In the genomic region with DNA sequence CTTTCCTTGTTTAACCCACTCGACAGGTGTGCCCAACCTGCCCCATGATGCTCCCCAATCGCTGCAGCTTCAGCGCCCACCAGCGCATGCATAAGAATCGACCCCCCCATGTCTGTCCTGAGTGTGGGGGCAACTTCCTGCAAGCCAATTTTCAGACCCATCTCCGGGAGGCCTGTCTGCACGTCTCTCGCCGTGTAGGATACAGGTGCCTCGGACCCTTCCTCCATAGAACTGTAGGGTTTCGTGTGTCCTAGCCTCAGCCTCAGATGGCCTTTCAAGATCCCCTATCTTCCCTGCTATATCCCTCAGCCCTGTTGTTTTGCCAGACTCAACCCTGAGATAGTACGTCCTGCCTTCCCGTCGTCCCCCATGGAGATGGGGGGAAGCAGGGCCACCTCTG, we compare ENCODE assay signal across 2 cellular contexts.
TF ChIP-seq lines count a peak whose summit lies in the region.

No MANE protein-coding gene starts in this region.

TF ChIP-seq in HepG2, 621 proteins besides CTCF, POLR2A, EP300 and RAD21:
- TF ChIP-seq POLR2G (IDR thresholded peaks at IDR 0.05; ENCODE audit: low read depth, low read length) (peak; percentile 53; the same call in 1 of the 2 replicates), AGO2 (optimal IDR thresholded peaks at IDR 0.05; ENCODE audit: low read depth, low read length) (no peak), AGO1 (IDR thresholded peaks at IDR 0.05; ENCODE audit: low read depth, low read length, poor library complexity, severe bottlenecking) (peak; percentile 22)

TF ChIP-seq in H1, 55 proteins besides CTCF, POLR2A, EP300 and RAD21:
- TF ChIP-seq MAFK (IDR thresholded peaks at IDR 0.05; ENCODE audit: low read depth, low read length) (no peak), NANOG (IDR thresholded peaks at IDR 0.05; ENCODE audit: insufficient read depth, low read depth, low read length, poor library complexity, severe bottlenecking) (no peak), POU5F1 (IDR thresholded peaks at IDR 0.05; ENCODE audit: low read depth, low read length) (no peak), CBX8 (IDR thresholded peaks at IDR 0.05; ENCODE audit: borderline replicate concordance, low read depth, low read length) (no peak), JUN (IDR thresholded peaks at IDR 0.05; ENCODE audit: low read depth, low read length) (no peak), RNF2 (IDR thresholded peaks at IDR 0.05; ENCODE audit: borderline replicate concordance, low read depth, low read length, missing control alignments, poor library complexity, severe bottlenecking) (no peak), SP2 (IDR thresholded peaks at IDR 0.05; ENCODE audit: low read length) (no peak), BACH1 (IDR thresholded peaks at IDR 0.05; ENCODE audit: low read length) (no peak), SP4 (IDR thresholded peaks at IDR 0.05; ENCODE audit: low read length) (no peak), FOSL1 (IDR thresholded peaks at IDR 0.05; ENCODE audit: insufficient read depth, low read depth, low read length) (no peak)
- TF ChIP-seq, protein P1, sequence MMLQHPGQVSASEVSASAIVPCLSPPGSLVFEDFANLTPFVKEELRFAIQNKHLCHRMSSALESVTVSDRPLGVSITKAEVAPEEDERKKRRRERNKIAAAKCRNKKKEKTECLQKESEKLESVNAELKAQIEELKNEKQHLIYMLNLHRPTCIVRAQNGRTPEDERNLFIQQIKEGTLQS (IDR thresholded peaks at IDR 0.05; ENCODE audit: insufficient read depth, low read depth, low read length): no peak
- TF ChIP-seq, protein P2, sequence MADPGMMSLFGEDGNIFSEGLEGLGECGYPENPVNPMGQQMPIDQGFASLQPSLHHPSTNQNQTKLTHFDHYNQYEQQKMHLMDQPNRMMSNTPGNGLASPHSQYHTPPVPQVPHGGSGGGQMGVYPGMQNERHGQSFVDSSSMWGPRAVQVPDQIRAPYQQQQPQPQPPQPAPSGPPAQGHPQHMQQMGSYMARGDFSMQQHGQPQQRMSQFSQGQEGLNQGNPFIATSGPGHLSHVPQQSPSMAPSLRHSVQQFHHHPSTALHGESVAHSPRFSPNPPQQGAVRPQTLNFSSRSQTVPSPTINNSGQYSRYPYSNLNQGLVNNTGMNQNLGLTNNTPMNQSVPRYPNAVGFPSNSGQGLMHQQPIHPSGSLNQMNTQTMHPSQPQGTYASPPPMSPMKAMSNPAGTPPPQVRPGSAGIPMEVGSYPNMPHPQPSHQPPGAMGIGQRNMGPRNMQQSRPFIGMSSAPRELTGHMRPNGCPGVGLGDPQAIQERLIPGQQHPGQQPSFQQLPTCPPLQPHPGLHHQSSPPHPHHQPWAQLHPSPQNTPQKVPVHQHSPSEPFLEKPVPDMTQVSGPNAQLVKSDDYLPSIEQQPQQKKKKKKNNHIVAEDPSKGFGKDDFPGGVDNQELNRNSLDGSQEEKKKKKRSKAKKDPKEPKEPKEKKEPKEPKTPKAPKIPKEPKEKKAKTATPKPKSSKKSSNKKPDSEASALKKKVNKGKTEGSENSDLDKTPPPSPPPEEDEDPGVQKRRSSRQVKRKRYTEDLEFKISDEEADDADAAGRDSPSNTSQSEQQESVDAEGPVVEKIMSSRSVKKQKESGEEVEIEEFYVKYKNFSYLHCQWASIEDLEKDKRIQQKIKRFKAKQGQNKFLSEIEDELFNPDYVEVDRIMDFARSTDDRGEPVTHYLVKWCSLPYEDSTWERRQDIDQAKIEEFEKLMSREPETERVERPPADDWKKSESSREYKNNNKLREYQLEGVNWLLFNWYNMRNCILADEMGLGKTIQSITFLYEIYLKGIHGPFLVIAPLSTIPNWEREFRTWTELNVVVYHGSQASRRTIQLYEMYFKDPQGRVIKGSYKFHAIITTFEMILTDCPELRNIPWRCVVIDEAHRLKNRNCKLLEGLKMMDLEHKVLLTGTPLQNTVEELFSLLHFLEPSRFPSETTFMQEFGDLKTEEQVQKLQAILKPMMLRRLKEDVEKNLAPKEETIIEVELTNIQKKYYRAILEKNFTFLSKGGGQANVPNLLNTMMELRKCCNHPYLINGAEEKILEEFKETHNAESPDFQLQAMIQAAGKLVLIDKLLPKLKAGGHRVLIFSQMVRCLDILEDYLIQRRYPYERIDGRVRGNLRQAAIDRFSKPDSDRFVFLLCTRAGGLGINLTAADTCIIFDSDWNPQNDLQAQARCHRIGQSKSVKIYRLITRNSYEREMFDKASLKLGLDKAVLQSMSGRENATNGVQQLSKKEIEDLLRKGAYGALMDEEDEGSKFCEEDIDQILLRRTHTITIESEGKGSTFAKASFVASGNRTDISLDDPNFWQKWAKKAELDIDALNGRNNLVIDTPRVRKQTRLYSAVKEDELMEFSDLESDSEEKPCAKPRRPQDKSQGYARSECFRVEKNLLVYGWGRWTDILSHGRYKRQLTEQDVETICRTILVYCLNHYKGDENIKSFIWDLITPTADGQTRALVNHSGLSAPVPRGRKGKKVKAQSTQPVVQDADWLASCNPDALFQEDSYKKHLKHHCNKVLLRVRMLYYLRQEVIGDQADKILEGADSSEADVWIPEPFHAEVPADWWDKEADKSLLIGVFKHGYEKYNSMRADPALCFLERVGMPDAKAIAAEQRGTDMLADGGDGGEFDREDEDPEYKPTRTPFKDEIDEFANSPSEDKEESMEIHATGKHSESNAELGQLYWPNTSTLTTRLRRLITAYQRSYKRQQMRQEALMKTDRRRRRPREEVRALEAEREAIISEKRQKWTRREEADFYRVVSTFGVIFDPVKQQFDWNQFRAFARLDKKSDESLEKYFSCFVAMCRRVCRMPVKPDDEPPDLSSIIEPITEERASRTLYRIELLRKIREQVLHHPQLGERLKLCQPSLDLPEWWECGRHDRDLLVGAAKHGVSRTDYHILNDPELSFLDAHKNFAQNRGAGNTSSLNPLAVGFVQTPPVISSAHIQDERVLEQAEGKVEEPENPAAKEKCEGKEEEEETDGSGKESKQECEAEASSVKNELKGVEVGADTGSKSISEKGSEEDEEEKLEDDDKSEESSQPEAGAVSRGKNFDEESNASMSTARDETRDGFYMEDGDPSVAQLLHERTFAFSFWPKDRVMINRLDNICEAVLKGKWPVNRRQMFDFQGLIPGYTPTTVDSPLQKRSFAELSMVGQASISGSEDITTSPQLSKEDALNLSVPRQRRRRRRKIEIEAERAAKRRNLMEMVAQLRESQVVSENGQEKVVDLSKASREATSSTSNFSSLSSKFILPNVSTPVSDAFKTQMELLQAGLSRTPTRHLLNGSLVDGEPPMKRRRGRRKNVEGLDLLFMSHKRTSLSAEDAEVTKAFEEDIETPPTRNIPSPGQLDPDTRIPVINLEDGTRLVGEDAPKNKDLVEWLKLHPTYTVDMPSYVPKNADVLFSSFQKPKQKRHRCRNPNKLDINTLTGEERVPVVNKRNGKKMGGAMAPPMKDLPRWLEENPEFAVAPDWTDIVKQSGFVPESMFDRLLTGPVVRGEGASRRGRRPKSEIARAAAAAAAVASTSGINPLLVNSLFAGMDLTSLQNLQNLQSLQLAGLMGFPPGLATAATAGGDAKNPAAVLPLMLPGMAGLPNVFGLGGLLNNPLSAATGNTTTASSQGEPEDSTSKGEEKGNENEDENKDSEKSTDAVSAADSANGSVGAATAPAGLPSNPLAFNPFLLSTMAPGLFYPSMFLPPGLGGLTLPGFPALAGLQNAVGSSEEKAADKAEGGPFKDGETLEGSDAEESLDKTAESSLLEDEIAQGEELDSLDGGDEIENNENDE (IDR thresholded peaks at IDR 0.05; ENCODE audit: insufficient replicate concordance, low read length): no peak
TF ChIP-seq in H1: peak in this region for 0.
